In the genomic region with DNA sequence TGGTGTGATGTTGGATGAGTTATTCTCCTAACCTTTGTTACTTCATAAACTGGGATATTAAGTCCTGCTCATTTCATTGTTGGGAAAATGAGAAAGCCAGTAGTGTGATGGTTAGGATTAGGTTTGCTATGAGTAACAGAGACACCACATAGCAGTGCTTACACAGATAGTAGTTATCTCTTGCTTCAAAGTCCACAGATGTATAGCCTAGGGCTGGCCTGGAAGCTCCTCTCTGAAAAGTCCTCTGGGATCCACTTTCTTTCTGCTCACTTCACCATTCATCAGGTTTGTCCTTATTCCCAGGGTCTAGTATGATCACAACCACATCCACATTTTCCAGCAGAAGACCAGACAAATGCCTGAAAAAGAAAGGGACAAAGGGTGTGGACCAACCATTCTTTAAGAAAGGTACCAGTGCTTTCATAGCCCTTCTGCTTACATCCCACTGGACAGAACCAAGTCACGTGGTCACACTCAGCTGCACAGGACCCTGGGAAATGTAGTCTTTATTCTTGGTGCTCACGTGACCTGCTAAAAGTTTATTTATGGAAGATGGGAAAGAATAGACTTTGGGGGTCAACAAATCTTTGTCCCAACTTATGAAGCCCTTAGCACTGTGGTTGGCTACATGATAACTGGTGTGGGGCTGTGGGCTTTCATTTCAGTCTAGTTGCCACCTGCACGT, we compare ENCODE assay signal across 10 cellular contexts.
DNase-seq lines count a peak whose midpoint lies in the region; ATAC-seq and TF ChIP-seq lines count a peak whose summit lies in the region.
"Had no signal": no experiment of that assay in that cellular context is flagged by ENCODE, and none has a peak within 500 bp of the region (broad histone marks: within the 10 kb centered on the region; RNA-seq: fewer than 3 reads in every experiment).

No MANE protein-coding gene starts in this region.

- H3K9me3 ChIP-seq in HAP-1 = no peaks in the 10 kb centered on the region

- ATAC-seq in GM21619 (IDR thresholded peaks at IDR 0.05; ENCODE audit: unreplicated experiment) = peak; percentile 57
- ATAC-seq in HG02840 (IDR thresholded peaks at IDR 0.05; ENCODE audit: low FRiP score, unreplicated experiment) = no peak

- no peak for TF ChIP-seq CTCF in fibroblast of the aortic adventitia (IDR thresholded peaks at IDR 0.05; ENCODE audit: insufficient read depth, low read length)

- no peaks in the 10 kb centered on the region for H3K36me3 ChIP-seq in HAP-1 (replicated peaks)

- H3K27me3 ChIP-seq in HAP-1 (ENCODE audit: low read depth) = peaks cover 4% of the 10 kb centered on the region

- DNase-seq in ELF-1 (ENCODE audit: low read depth, low spot score) (peak; percentile 9), M059J (ENCODE audit: low read depth) (peak; percentile 12), fibroblast of the aortic adventitia (ENCODE audit: low read depth) (peak; percentile 18), HAP-1 (ENCODE audit: low spot score in 2 of 2) (no peak), MV-4-11 (lab: John Stamatoyannopoulos, UW) (no peak), NCI-H1930 (lab: John Stamatoyannopoulos, UW) (no peak)
- DNase-seq: NCI-H1105 treated with DMSO at 0.1 percent for 48 hours, posterior cingulate gyrus had no signal

- no peak overlapping the region for H3K4me3 ChIP-seq in fibroblast of the aortic adventitia (ENCODE audit: low read depth, low read length)
- H3K4me3 ChIP-seq in HAP-1 = no peak overlapping the region

- in situ Hi-C loops in HAP-1 (cut with MboI; ENCODE audit: low sequenced_read_pairs) = no loop called here

- no peaks in the 10 kb centered on the region for H3K4me1 ChIP-seq in HAP-1

Comparison
In these comparisons a context has a peak if more than half of its experiments do, and no peak if none do; other contexts are left out.
1. DNase-seq: peak in ELF-1 (single experiment), M059J (single experiment) and fibroblast of the aortic adventitia (single experiment); none in HAP-1 (0 of 2), MV-4-11 (single experiment) and NCI-H1930 (0 of 2).